1 cellular context compared by ENCODE assay signal in genomic region chr5:150788974-150789373, GRCh38.
TF ChIP-seq lines count a peak whose summit lies in the region.

No MANE protein-coding gene starts in this region.

TF ChIP-seq in IMR-90, 13 proteins besides CTCF, POLR2A, EP300 and RAD21:
- TF ChIP-seq FOS (IDR thresholded peaks at IDR 0.05; ENCODE audit: low read depth, low read length) (no peak), USF2 (IDR thresholded peaks at IDR 0.05; ENCODE audit: low read depth, low read length) (no peak), MAFK (IDR thresholded peaks at IDR 0.05; ENCODE audit: low read depth, low read length) (no peak), SMC3 (IDR thresholded peaks at IDR 0.05; ENCODE audit: low read depth, low read length) (no peak), BHLHE40 (IDR thresholded peaks at IDR 0.05; ENCODE audit: low read depth, low read length) (no peak), RFX5 (IDR thresholded peaks at IDR 0.05; ENCODE audit: low read depth, low read length) (no peak), ELK1 (IDR thresholded peaks at IDR 0.05; ENCODE audit: borderline replicate concordance, low read depth, low read length) (no peak), NFE2L2 (IDR thresholded peaks at IDR 0.05; ENCODE audit: low read depth, low read length) (no peak), CHD1 (IDR thresholded peaks at IDR 0.05; ENCODE audit: low read depth, low read length) (no peak), RCOR1 (IDR thresholded peaks at IDR 0.05; ENCODE audit: insufficient replicate concordance, low read length) (no peak), CEBPB (IDR thresholded peaks at IDR 0.05; ENCODE audit: low read depth, low read length) (no peak), MXI1 (IDR thresholded peaks at IDR 0.05; ENCODE audit: borderline replicate concordance, low read depth, low read length) (no peak), MAZ (IDR thresholded peaks at IDR 0.05; ENCODE audit: borderline replicate concordance, low read depth, low read length) (no peak)
